Comparison of ENCODE assay signal across 8 cellular contexts in genomic region chr6:71349395-71349794, GRCh38.
DNase-seq lines count a peak whose midpoint lies in the region; ATAC-seq and TF ChIP-seq lines count a peak whose summit lies in the region.

No MANE protein-coding gene starts in this region.

- no peak overlapping the region for H3K27ac ChIP-seq in CD4-positive, alpha-beta T cell (ENCODE audit: low read depth, low read length)
- H3K27ac ChIP-seq in foreskin keratinocyte (no peak overlapping the region), subcutaneous abdominal adipose tissue (ENCODE audit: low read depth, low read length) (peak overlapping the region; percentile 92), substantia nigra (ENCODE audit: low read depth, low read length, poor library complexity, severe bottlenecking) (no peak overlapping the region)

- intact Hi-C loops in CD4-positive, alpha-beta T cell (cut with DNase I, micrococcal nuclease), result loop anchor here (1.0 to 10.0 kb wide), 2 partner anchors 159 to 1125 kb away; no protein-coding TSS in a partner anchor

- POLR2A ChIA-PET in CD4-positive, alpha-beta T cell (lab: Charles Lee), result no interaction called here

- no peaks in the 10 kb centered on the region for H3K36me3 Mint-ChIP-seq in CD4-positive, alpha-beta T cell (ENCODE audit: low read depth)

- peak; percentile 73 for TF ChIP-seq CTCF in CD4-positive, alpha-beta T cell (IDR thresholded peaks at IDR 0.05)
- TF ChIP-seq CTCF in foreskin keratinocyte (conservative IDR thresholded peaks at IDR 0.05), result peak; percentile 76

- H3K9me3 Mint-ChIP-seq in CD4-positive, alpha-beta T cell, result no peaks in the 10 kb centered on the region

- no peaks in the 10 kb centered on the region for H3K36me3 ChIP-seq in subcutaneous abdominal adipose tissue (ENCODE audit: control insufficient read depth in 5 of 5, insufficient read depth in 5 of 5, low read length in 5 of 5)

- CTCF ChIA-PET in CD4-positive, alpha-beta T cell (lab: Charles Lee), result no interaction called here

- no peak for ATAC-seq in CD4-positive, alpha-beta T cell (ENCODE audit: poor library complexity)
- ATAC-seq in SK-N-SH treated with all-trans-retinoic acid at 6 μM for 48 hours (peak; percentile 39; the same call in 1 of the 3 replicates), foreskin keratinocyte (peak; percentile 28), HG03139 (IDR thresholded peaks at IDR 0.05; ENCODE audit: unreplicated experiment) (no peak)

- H3K27me3 Mint-ChIP-seq in CD4-positive, alpha-beta T cell, result peaks cover 4% of the 10 kb centered on the region

- no peak for DNase-seq in CD4-positive, alpha-beta T cell
- DNase-seq in HT-29 (ENCODE audit: low spot score), result peak; percentile 18
- peak in 1 of 2 donors; percentile 14 for DNase-seq in foreskin keratinocyte
- DNase-seq in substantia nigra (lab: John Stamatoyannopoulos, UW), result no peak
- no peak for DNase-seq in NCI-H187 treated with DMSO at 0.1 percent for 48 hours (lab: John Stamatoyannopoulos, UW)

- H3K27me3 ChIP-seq in CD4-positive, alpha-beta T cell (ENCODE audit: control insufficient read depth, insufficient read depth, low read length), result no peaks in the 10 kb centered on the region
- no peaks in the 10 kb centered on the region for H3K27me3 ChIP-seq in foreskin keratinocyte
- no peaks in the 10 kb centered on the region for H3K27me3 ChIP-seq in subcutaneous abdominal adipose tissue (ENCODE audit: control insufficient read depth in 5 of 5, insufficient read depth in 4 of 5, low read length in 5 of 5)

- no peak overlapping the region for H3K4me3 ChIP-seq in subcutaneous abdominal adipose tissue (ENCODE audit: low read depth in 1 of 5, low read length in 5 of 5)

- no peak overlapping the region for H3K4me3 Mint-ChIP-seq in CD4-positive, alpha-beta T cell

- no peaks in the 10 kb centered on the region for H3K4me1 ChIP-seq in foreskin keratinocyte
- H3K4me1 ChIP-seq in subcutaneous abdominal adipose tissue (ENCODE audit: control insufficient read depth in 5 of 5, insufficient read depth in 5 of 5, low read length in 5 of 5), result peaks cover 4 to 30% (median 19%) of the 10 kb centered on the region in 5 donors

- H3K9me3 ChIP-seq in CD4-positive, alpha-beta T cell (ENCODE audit: control insufficient read depth, low read length), result no peaks in the 10 kb centered on the region
- H3K9me3 ChIP-seq in subcutaneous abdominal adipose tissue (ENCODE audit: control insufficient read depth in 5 of 5, low read length in 5 of 5), result no peaks in the 10 kb centered on the region

- H3K4me1 Mint-ChIP-seq in CD4-positive, alpha-beta T cell (ENCODE audit: low read depth), result no peaks in the 10 kb centered on the region

- H3K9ac ChIP-seq in subcutaneous abdominal adipose tissue (ENCODE audit: low read length in 5 of 5), result peak overlapping the region in 1 of 5 donors; percentile 16

- no peak overlapping the region for H3K27ac Mint-ChIP-seq in CD4-positive, alpha-beta T cell

TF ChIP-seq in SK-N-SH treated with all-trans-retinoic acid at 6 μM for 48 hours, 23 proteins besides CTCF, POLR2A, EP300 and RAD21:
- TF ChIP-seq TOX (CRISPR knock-in tag; IDR thresholded peaks at IDR 0.05; ENCODE audit: borderline replicate concordance), result no peak
- no peak for TF ChIP-seq ZNF565 (CRISPR knock-in tag; conservative IDR thresholded peaks at IDR 0.05; ENCODE audit: low read depth)
- TF ChIP-seq TCF4 (CRISPR knock-in tag; IDR thresholded peaks at IDR 0.05; ENCODE audit: borderline replicate concordance), result no peak
- no peak for TF ChIP-seq ZFP30 (CRISPR knock-in tag; IDR thresholded peaks at IDR 0.05)
- TF ChIP-seq OSR1 (CRISPR knock-in tag; IDR thresholded peaks at IDR 0.05), result no peak
- TF ChIP-seq RARB (CRISPR knock-in tag; IDR thresholded peaks at IDR 0.05), result no peak
- no peak for TF ChIP-seq POU6F1 (CRISPR knock-in tag; IDR thresholded peaks at IDR 0.05; ENCODE audit: borderline replicate concordance, low read depth)
- no peak for TF ChIP-seq BACH2 (CRISPR knock-in tag; IDR thresholded peaks at IDR 0.05; ENCODE audit: borderline replicate concordance)
- TF ChIP-seq SNAI2 (CRISPR knock-in tag; IDR thresholded peaks at IDR 0.05), result no peak

Comparison
In these comparisons a context has a peak if more than half of its experiments do, and no peak if none do; other contexts are left out.
1. ATAC-seq: peak in SK-N-SH treated with all-trans-retinoic acid at 6 μM for 48 hours (single experiment) and foreskin keratinocyte (single experiment); none in CD4-positive, alpha-beta T cell (single experiment) and HG03139 (single experiment).